Comparison of ENCODE assay signal across 9 cellular contexts in the genomic region with DNA sequence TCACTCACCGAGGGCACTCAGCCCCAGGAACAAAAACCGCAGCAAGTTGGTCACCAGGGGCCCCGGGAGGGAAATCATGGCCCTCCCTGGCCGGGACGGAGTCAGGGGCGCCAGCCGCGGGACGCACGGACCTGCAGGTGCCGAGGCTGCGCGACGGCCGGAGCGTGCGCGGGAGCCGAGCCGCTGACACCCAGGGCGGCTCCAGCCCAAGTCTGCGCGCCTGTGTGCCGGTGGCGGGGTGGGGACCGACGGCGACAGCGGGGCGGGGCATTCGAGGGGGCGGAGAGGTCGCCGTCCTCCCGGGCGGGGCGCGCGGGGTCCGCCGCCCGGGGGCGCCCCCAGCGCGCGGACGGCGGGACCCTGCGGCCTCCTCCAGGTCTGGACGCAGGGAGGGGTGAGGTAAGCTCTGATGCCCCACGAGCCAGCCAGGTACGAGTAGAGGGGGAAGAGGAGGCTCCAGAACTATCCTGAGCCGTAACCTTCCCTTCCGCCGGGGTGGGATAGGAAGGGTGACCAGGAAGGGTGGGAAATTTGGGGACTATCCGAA. TPM values are rescaled to one million over a fixed set of nuclear protein-coding genes. Genes with fewer than 3 reads are reported as not detected.
DNase-seq lines count a peak whose midpoint lies in the region; ATAC-seq, FAIRE-seq and TF ChIP-seq lines count a peak whose summit lies in the region.
"Had no signal": no experiment of that assay in that cellular context is flagged by ENCODE, and none has a peak within 500 bp of the region (broad histone marks: within the 10 kb centered on the region; RNA-seq: fewer than 3 reads in every experiment).

A gene with protein sequence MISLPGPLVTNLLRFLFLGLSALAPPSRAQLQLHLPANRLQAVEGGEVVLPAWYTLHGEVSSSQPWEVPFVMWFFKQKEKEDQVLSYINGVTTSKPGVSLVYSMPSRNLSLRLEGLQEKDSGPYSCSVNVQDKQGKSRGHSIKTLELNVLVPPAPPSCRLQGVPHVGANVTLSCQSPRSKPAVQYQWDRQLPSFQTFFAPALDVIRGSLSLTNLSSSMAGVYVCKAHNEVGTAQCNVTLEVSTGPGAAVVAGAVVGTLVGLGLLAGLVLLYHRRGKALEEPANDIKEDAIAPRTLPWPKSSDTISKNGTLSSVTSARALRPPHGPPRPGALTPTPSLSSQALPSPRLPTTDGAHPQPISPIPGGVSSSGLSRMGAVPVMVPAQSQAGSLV (minus strand): TSS at position 214 of the 547 bp plus-strand sequence. CDS start 136 bp downstream, at position 78.

- TF ChIP-seq EP300 in transverse colon (IDR thresholded peaks at IDR 0.05; ENCODE audit: low read depth), result no peak

- H4K91ac ChIP-seq in neuronal stem cell (ENCODE audit: low read depth, low read length, poor library complexity), result no peak within 1 kb of the TSS

- TF ChIP-seq POLR2A in esophagus squamous epithelium (IDR thresholded peaks at IDR 0.05) (peak in 1 of 4 donors; percentile 51), transverse colon (IDR thresholded peaks at IDR 0.05) (peak; percentile 40)

- H3K27ac ChIP-seq in esophagus squamous epithelium (peak within 1 kb of the TSS; percentile 43 to 91 (median 84)), neuronal stem cell (replicated peaks; ENCODE audit: low read length) (no peak within 1 kb of the TSS), transverse colon (peak within 1 kb of the TSS; percentile 83 to 87 (median 86))

- no peak within 1 kb of the TSS for H2BK5ac ChIP-seq in neuronal stem cell (ENCODE audit: low read length)

- H3K4me1 ChIP-seq in esophagus squamous epithelium (peaks cover 33 to 64% (median 34%) of the 10 kb centered on the region in 3 donors), neuronal stem cell (ENCODE audit: control insufficient read depth in 2 of 2, insufficient read depth in 1 of 2, low read depth in 1 of 2, low read length in 2 of 2) (peaks cover 0 to 25% of the 10 kb centered on the region in 2 donors), transverse colon (peaks cover 10 to 52% (median 35%) of the 10 kb centered on the region in 4 donors)

- no peak for DNase-seq in GM12864 (ENCODE audit: low read depth)
- DNase-seq in NCI-H1105 (lab: John Stamatoyannopoulos, UW), result peak; percentile 50
- DNase-seq in activated T-cell treated with anti-CD3 and anti-CD28 coated beads for 48 hours (ENCODE audit: low read depth), result peak; percentile 63
- DNase-seq in esophagus squamous epithelium (lab: John Stamatoyannopoulos, UW), result no peak
- DNase-seq in neuronal stem cell (ENCODE audit: low spot score), result no peak
- peak; percentile 84 for DNase-seq in transverse colon
- no peak for DNase-seq in RCC 7860 (ENCODE audit: low spot score)

- FAIRE-seq in RCC 7860 (lab: Jason Lieb, UNC), result no peak
- FAIRE-seq: colon had no signal

- intact Hi-C loops in esophagus squamous epithelium (cut with DNase I) (loop anchor here (5.0 to 10.0 kb wide), 2 partner anchors 73 to 95 kb away; no protein-coding TSS in a partner anchor), transverse colon (cut with DNase I; ENCODE audit: low total_unique reads) (loop anchor here (2.0 to 5.0 kb wide), 2 partner anchors 75 to 89 kb away; a partner anchor contains a TSS)

- H3K9me3 ChIP-seq in esophagus squamous epithelium (no peaks in the 10 kb centered on the region), neuronal stem cell (replicated peaks in 1 of 2; ENCODE audit: control insufficient read depth in 2 of 2, insufficient read depth in 1 of 2, low read depth in 1 of 2, low read length in 2 of 2) (peaks cover 5 to 8% of the 10 kb centered on the region in 2 donors), transverse colon (no peaks in the 10 kb centered on the region)

- no peaks in the 10 kb centered on the region for H3K79me1 ChIP-seq in neuronal stem cell (ENCODE audit: low read depth, low read length)

- H2BK15ac ChIP-seq in neuronal stem cell (ENCODE audit: low read length), result no peak within 1 kb of the TSS

- H3K4me2 ChIP-seq in neuronal stem cell (ENCODE audit: insufficient read depth, low read length, poor library complexity, severe bottlenecking), result peak within 1 kb of the TSS; percentile 85

- H3K36me3 ChIP-seq in esophagus squamous epithelium, result peaks cover 0 to 25% (median 0%) of the 10 kb centered on the region in 3 donors
- peaks cover 3 to 43% of the 10 kb centered on the region in 2 donors for H3K36me3 ChIP-seq in neuronal stem cell (replicated peaks in 1 of 2; ENCODE audit: control insufficient read depth in 2 of 2, insufficient read depth in 2 of 2, low read length in 2 of 2)
- peaks cover 0 to 4% (median 0%) of the 10 kb centered on the region in 4 donors for H3K36me3 ChIP-seq in transverse colon

- H3K9ac ChIP-seq in neuronal stem cell (ENCODE audit: low read depth, low read length, poor library complexity), result peak within 1 kb of the TSS; percentile 74

- in situ Hi-C loops in transverse colon (cut with MboI; ENCODE audit: low pct_ligation_motif_present in 1 of 4, low pct_unique_long_range_greater_than_20kb in 1 of 4, low sequenced_read_pairs in 3 of 4), result loop anchor here (5.0 to 25.0 kb wide), 4 partner anchors 73 to 100 kb away; a partner anchor contains a TSS

- H2AFZ ChIP-seq in neuronal stem cell (ENCODE audit: low read length), result no peak within 1 kb of the TSS

- peak; percentile 61 for ATAC-seq in GM21825 (IDR thresholded peaks at IDR 0.05; ENCODE audit: unreplicated experiment)

- H2BK120ac ChIP-seq in neuronal stem cell (ENCODE audit: low read depth, low read length), result peak within 1 kb of the TSS; percentile 84

- H4K8ac ChIP-seq in neuronal stem cell (ENCODE audit: low read depth, low read length), result no peak within 1 kb of the TSS

- H3K18ac ChIP-seq in neuronal stem cell (ENCODE audit: low read length), result peak within 1 kb of the TSS; percentile 89

- H3K4me3 ChIP-seq in GM12864 (ENCODE audit: low read depth, low read length) (peak within 1 kb of the TSS; percentile 70), esophagus squamous epithelium (peak within 1 kb of the TSS; percentile 32 to 77 (median 55)), neuronal stem cell (ENCODE audit: low read length in 2 of 2) (peak within 1 kb of the TSS in 1 of 2 donors; percentile 74), transverse colon (peak within 1 kb of the TSS; percentile 42 to 66 (median 54))

- TF ChIP-seq CTCF in GM12864 (IDR thresholded peaks at IDR 0.05; ENCODE audit: low read depth, low read length, missing control alignments) (peak; percentile 19), esophagus squamous epithelium (IDR thresholded peaks at IDR 0.05) (no peak), transverse colon (IDR thresholded peaks at IDR 0.05) (no peak)

- no peak within 1 kb of the TSS for H2BK12ac ChIP-seq in neuronal stem cell (ENCODE audit: low read length)

- no peak within 1 kb of the TSS for H3K4ac ChIP-seq in neuronal stem cell (ENCODE audit: low read length)

- peak within 1 kb of the TSS; percentile 72 for H3K14ac ChIP-seq in neuronal stem cell (ENCODE audit: low read length)

- WGBS in esophagus squamous epithelium, 2 donors, result 0% methylated on average over 5 to 19 of the region's 56 CpGs
- no CpG with 5 or more reads among the region's 56 CpGs for WGBS in neuronal stem cell (ENCODE audit: extremely low coverage in 2 of 2, insufficient read length in 2 of 2, insufficient replicate concordance in 1 of 2), 2 donors
- 0% methylated on average over 13 of the region's 56 CpGs; no CpG with 5 or more reads in 1 of the 2 donors for WGBS in transverse colon (ENCODE audit: low coverage in 1 of 2), 2 donors

- H3K27me3 ChIP-seq in esophagus squamous epithelium, result peaks cover 6 to 62% (median 23%) of the 10 kb centered on the region in 4 donors
- H3K27me3 ChIP-seq in neuronal stem cell (ENCODE audit: control insufficient read depth in 3 of 3, insufficient read depth in 3 of 3, low read depth in 1 of 3, low read length in 3 of 3), result peaks cover 0 to 58% (median 42%) of the 10 kb centered on the region in 3 experiments
- peaks cover 57% of the 10 kb centered on the region for H3K27me3 ChIP-seq in transverse colon

- peak within 1 kb of the TSS; percentile 80 for H2AK5ac ChIP-seq in neuronal stem cell (ENCODE audit: low read depth, low read length)

- H3K23ac ChIP-seq in neuronal stem cell (ENCODE audit: low read depth, low read length, poor library complexity), result peak within 1 kb of the TSS; percentile 92

RNA-seq across cellular contexts. Expression of the gene that starts here (rescaled TPM):
- total RNA-seq in esophagus squamous epithelium (10 to 100 TPM in 2 of 4 donors, 1 to 10 TPM in 2; 5.6 to 23.1 (median 9.7) TPM), transverse colon (10 to 100 TPM in 1 of 4 donors, 1 to 10 TPM in 3; 5.8 to 10.1 (median 6.5) TPM)
- polyA plus RNA-seq in neuronal stem cell (2013, experiment 1 of 2), result 0.07 TPM
- polyA plus RNA-seq in neuronal stem cell (2013, experiment 2 of 2), result 0.07 TPM

Comparison
In these comparisons a context has a peak if more than half of its experiments do, and no peak if none do; other contexts are left out.
1. DNase-seq: peak in NCI-H1105 (single experiment), activated T-cell treated with anti-CD3 and anti-CD28 coated beads for 48 hours (single experiment) and transverse colon (single experiment); none in GM12864 (single experiment), esophagus squamous epithelium (single experiment), neuronal stem cell (single experiment) and RCC 7860 (single experiment).